ENCODE assay signal across 14 cellular contexts in genomic region chr4:10090467-10091250, GRCh38. TPM values are rescaled to one million over a fixed set of nuclear protein-coding genes. Genes with fewer than 3 reads are reported as not detected.
DNase-seq lines count a peak whose midpoint lies in the region; ATAC-seq, FAIRE-seq and TF ChIP-seq lines count a peak whose summit lies in the region.
"Had no signal": no experiment of that assay in that cellular context is flagged by ENCODE, and none has a peak within 500 bp of the region (broad histone marks: within the 10 kb centered on the region; RNA-seq: fewer than 3 reads in every experiment).

No MANE protein-coding gene starts in this region.

- no peak for FAIRE-seq in GM12878 (lab: Jason Lieb, UNC)
- FAIRE-seq: HTR-8/SVneo had no signal

- H3K36me3 ChIP-seq in GM12878 (ENCODE audit: control insufficient read depth in 2 of 2, insufficient read depth in 2 of 2, low read length in 1 of 2) (peaks cover 68 to 84% of the 10 kb centered on the region in 2 experiments), muscle layer of duodenum (ENCODE audit: control insufficient read depth in 1 of 2, insufficient read depth in 2 of 2, low read length in 2 of 2) (peaks cover 66 to 77% of the 10 kb centered on the region in 2 donors), aorta (ENCODE audit: control insufficient read depth in 1 of 2, insufficient read depth in 2 of 2, low read length in 1 of 2) (peaks cover 3 to 21% of the 10 kb centered on the region in 2 donors)

- peaks cover 9% of the 10 kb centered on the region for H4K20me1 ChIP-seq in GM12878 (ENCODE audit: control insufficient read depth, insufficient read depth)

- H3K27ac ChIP-seq in GM12878 (ENCODE audit: control insufficient read depth, insufficient read depth): no peak overlapping the region
- peak overlapping the region; percentile 28 for H3K27ac ChIP-seq in muscle layer of duodenum (ENCODE audit: low read length)
- H3K27ac ChIP-seq in aorta (ENCODE audit: low read depth in 1 of 2, low read length in 2 of 2): no peak overlapping the region

- no peaks in the 10 kb centered on the region for H3K27me3 ChIP-seq in GM12878 (replicated peaks in 1 of 2; ENCODE audit: control insufficient read depth in 2 of 2, insufficient read depth in 2 of 2, low read length in 1 of 2)
- no peaks in the 10 kb centered on the region for H3K27me3 ChIP-seq in muscle layer of duodenum (ENCODE audit: low read depth, low read length)
- no peaks in the 10 kb centered on the region for H3K27me3 ChIP-seq in aorta (ENCODE audit: control insufficient read depth in 1 of 2, insufficient read depth in 2 of 2, low read length in 1 of 2)
- H3K27me3 ChIP-seq: left lung had no signal

- BruUV-seq in GM12878 (replicated peaks; lab: Mats Ljungman, UMichigan): TSS peak; percentile 4

- CTCF ChIA-PET in GM12878 (lab: Yijun Ruan, JAX): interaction anchor here (1.2 to 1.4 kb wide), 2 partner anchors 14 to 67 kb away, joined by 3 to 4 read pairs; no protein-coding TSS in a partner anchor

- intact Hi-C loops in Right ventricle myocardium inferior (cut with DNase I): no loop called here
- intact Hi-C loops in cardiac septum (cut with DNase I): no loop called here
- intact Hi-C loops in GM12878 (cut with micrococcal nuclease; ENCODE audit: unreplicated experiment): no loop called here
- intact Hi-C loops in aorta (cut with DNase I): no loop called here

- H3K4me3 ChIP-seq in GM12878: no peak overlapping the region
- no peak overlapping the region for H3K4me3 ChIP-seq in muscle layer of duodenum (ENCODE audit: low read depth in 1 of 2, low read length in 2 of 2)
- H3K4me3 ChIP-seq in aorta (ENCODE audit: low read length in 2 of 2): no peak overlapping the region
- H3K4me3 ChIP-seq: left lung, thoracic aorta had no signal

- no peak overlapping the region for H2AFZ ChIP-seq in GM12878 (ENCODE audit: control insufficient read depth, low read depth, low read length)

- H3K4me1 ChIP-seq in GM12878 (ENCODE audit: control insufficient read depth, insufficient read depth, low read length) (peaks cover 22% of the 10 kb centered on the region), muscle layer of duodenum (ENCODE audit: control insufficient read depth in 1 of 2, insufficient read depth in 2 of 2, low read length in 2 of 2) (peaks cover 18 to 47% of the 10 kb centered on the region in 2 donors), aorta (ENCODE audit: control insufficient read depth in 1 of 2, insufficient read depth in 2 of 2, low read length in 2 of 2) (no peaks in the 10 kb centered on the region)

- POLR2A ChIA-PET in GM12878 (lab: Charles Lee): interaction anchor here (0.7 kb wide), 1 partner anchor 14 kb away, joined by 3 read pairs; no protein-coding TSS in a partner anchor

- peak; percentile 56 for TF ChIP-seq POLR2A in GM12878 (IDR thresholded peaks at IDR 0.05; ENCODE audit: low read depth, low read length)

- no peak overlapping the region for H3K9ac ChIP-seq in GM12878 (ENCODE audit: control insufficient read depth, insufficient read depth, low read length)

- H3K4me2 ChIP-seq in GM12878 (ENCODE audit: control insufficient read depth, insufficient read depth): no peak overlapping the region

- TF ChIP-seq RAD21 in GM12878 (IDR thresholded peaks at IDR 0.05; ENCODE audit: insufficient read depth, low read depth, low read length): no peak

- H3K9me3 ChIP-seq in GM12878 (replicated peaks; ENCODE audit: control insufficient read depth, insufficient read depth, low read length) (no peaks in the 10 kb centered on the region), muscle layer of duodenum (ENCODE audit: control insufficient read depth in 1 of 2, low read length in 2 of 2) (no peaks in the 10 kb centered on the region), aorta (ENCODE audit: control insufficient read depth, low read length) (no peaks in the 10 kb centered on the region)
- H3K9me3 ChIP-seq: left lung, thoracic aorta had no signal

- no peak for TF ChIP-seq CTCF in GM12878 (IDR thresholded peaks at IDR 0.05 in 2 of 3, conservative IDR thresholded peaks at IDR 0.05 in 1 of 3; ENCODE audit: control insufficient read depth in 2 of 3, extremely low read depth in 1 of 3, insufficient read depth in 1 of 3, low read depth in 3 of 3, low read length in 3 of 3)

- no peak for ATAC-seq in Right ventricle myocardium inferior
- ATAC-seq in GM12878: no peak
- no peak for ATAC-seq in aorta (ENCODE audit: low FRiP score)
- ATAC-seq: esophagus mucosa, left lung had no signal

- in situ Hi-C loops in GM12878 (cut with MboI): no loop called here

- RAD21 ChIA-PET in GM12878 (lab: Charles Lee; ENCODE audit: unreplicated experiment): no interaction called here

- no peak for TF ChIP-seq EP300 in GM12878 (IDR thresholded peaks at IDR 0.05; ENCODE audit: borderline replicate concordance in 1 of 2, control insufficient read depth in 1 of 2, low read depth in 2 of 2, low read length in 2 of 2)

- 93% methylated on average over 21 of the region's 21 CpGs for WGBS in GM12878 (ENCODE audit: insufficient coverage, insufficient replicate concordance, low lambda C conversion rate, missing lambda C conversion rate)
- WGBS in aorta, 2 donors: 83 to 85% methylated on average over 21 of the region's 21 CpGs

- DNase-seq in Right ventricle myocardium inferior (ENCODE audit: missing footprints) (peak; percentile 41), cardiac septum (ENCODE audit: low spot score) (no peak), GM12878 (ENCODE audit: low read depth, low spot score) (no peak), aorta (peak; percentile 38 to 65), SHP77 treated with DMSO at 0.1 percent for 48 hours (lab: John Stamatoyannopoulos, UW) (no peak), NCI-H2196 (lab: John Stamatoyannopoulos, UW; ENCODE audit: unreplicated experiment) (no peak), NCI-H82 (lab: John Stamatoyannopoulos, UW) (no peak)
- DNase-seq: NCI-H2171 treated with DMSO at 0.1 percent for 48 hours, nucleus accumbens had no signal

- peaks cover 39% of the 10 kb centered on the region for H3K79me2 ChIP-seq in GM12878 (ENCODE audit: control insufficient read depth, insufficient read depth, low read length)

- SMC1A ChIA-PET in GM12878 (lab: Charles Lee; ENCODE audit: uncharacterized antibody, unreplicated experiment): no interaction called here

TF ChIP-seq in GM12878, 131 proteins besides CTCF, POLR2A, EP300 and RAD21:
- TF ChIP-seq, protein P1, sequence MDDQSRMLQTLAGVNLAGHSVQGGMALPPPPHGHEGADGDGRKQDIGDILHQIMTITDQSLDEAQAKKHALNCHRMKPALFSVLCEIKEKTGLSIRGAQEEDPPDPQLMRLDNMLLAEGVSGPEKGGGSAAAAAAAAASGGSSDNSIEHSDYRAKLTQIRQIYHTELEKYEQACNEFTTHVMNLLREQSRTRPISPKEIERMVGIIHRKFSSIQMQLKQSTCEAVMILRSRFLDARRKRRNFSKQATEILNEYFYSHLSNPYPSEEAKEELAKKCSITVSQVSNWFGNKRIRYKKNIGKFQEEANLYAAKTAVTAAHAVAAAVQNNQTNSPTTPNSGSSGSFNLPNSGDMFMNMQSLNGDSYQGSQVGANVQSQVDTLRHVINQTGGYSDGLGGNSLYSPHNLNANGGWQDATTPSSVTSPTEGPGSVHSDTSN (IDR thresholded peaks at IDR 0.05; ENCODE audit: insufficient replicate concordance, low read depth, low read length): no peak
- TF ChIP-seq SPI1 (IDR thresholded peaks at IDR 0.05; ENCODE audit: borderline replicate concordance, insufficient read depth, low read depth, low read length) (no peak), CEBPB (IDR thresholded peaks at IDR 0.05; ENCODE audit: borderline replicate concordance in 1 of 2, low read depth in 2 of 2, low read length in 2 of 2) (no peak), NR2C2 (IDR thresholded peaks at IDR 0.05; ENCODE audit: borderline replicate concordance, control insufficient read depth, insufficient read length, low read depth) (no peak), ZNF207 (IDR thresholded peaks at IDR 0.05; ENCODE audit: borderline replicate concordance) (no peak), BHLHE40 (IDR thresholded peaks at IDR 0.05; ENCODE audit: borderline replicate concordance in 1 of 2, low read depth in 2 of 2, low read length in 1 of 2) (no peak), RCOR1 (conservative IDR thresholded peaks at IDR 0.05; ENCODE audit: low read depth, low read length) (no peak)
- TF ChIP-seq, protein P2, sequence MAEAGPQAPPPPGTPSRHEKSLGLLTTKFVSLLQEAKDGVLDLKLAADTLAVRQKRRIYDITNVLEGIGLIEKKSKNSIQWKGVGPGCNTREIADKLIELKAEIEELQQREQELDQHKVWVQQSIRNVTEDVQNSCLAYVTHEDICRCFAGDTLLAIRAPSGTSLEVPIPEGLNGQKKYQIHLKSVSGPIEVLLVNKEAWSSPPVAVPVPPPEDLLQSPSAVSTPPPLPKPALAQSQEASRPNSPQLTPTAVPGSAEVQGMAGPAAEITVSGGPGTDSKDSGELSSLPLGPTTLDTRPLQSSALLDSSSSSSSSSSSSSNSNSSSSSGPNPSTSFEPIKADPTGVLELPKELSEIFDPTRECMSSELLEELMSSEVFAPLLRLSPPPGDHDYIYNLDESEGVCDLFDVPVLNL (IDR thresholded peaks at IDR 0.05; ENCODE audit: low read depth, low read length): no peak

RNA-seq across cellular contexts. Expression of gene WDR1, which starts 25.9 kb away (rescaled TPM):
- total RNA-seq in Right ventricle myocardium inferior: 210 TPM
- 245 TPM for total RNA-seq in cardiac septum
- 70.7 and 75.4 TPM in 2 replicates for total RNA-seq in GM12878 (2013; cell fraction: nucleolus; rRNA removed)
- total RNA-seq in GM12878 (2014; rRNA removed): 250 and 290 TPM in 2 replicates
- 202 and 221 TPM in 2 replicates for total RNA-seq in GM12878 (2014; rRNA removed; fragmentation: Illumina TruSeq; extraction: Trizol)
- total RNA-seq in GM12878 (2021): 397 and 420 TPM in 2 replicates
- 99.8 TPM for polyA plus RNA-seq in GM12878 (2011; ENCODE audit: low read depth)
- 297 and 322 TPM in 2 replicates for polyA plus RNA-seq in GM12878 (2011; rRNA removed)
- 401 and 501 TPM in 2 replicates for polyA plus RNA-seq in GM12878 (2011; cell fraction: cytosol; rRNA removed)
- polyA plus RNA-seq in GM12878 (2011; cell fraction: nucleus; rRNA removed): 291 and 412 TPM in 2 replicates
- polyA plus RNA-seq in GM12878 (2012): 164 and 182 TPM in 2 replicates
- 289 and 325 TPM in 2 replicates for polyA plus RNA-seq in GM12878 (2014; fragmentation: Illumina TruSeq; extraction: Trizol)
- 10 to 100 TPM; 28.5 to 57.1 TPM for polyA plus RNA-seq in GM12878 (2014; fragmentation: Nextera tagmentation; extraction: Ambion mirVana)
- 276 and 292 TPM in 2 replicates for polyA plus RNA-seq in GM12878 (2014; rRNA removed)
- 100 to 1,000 TPM; 334 to 348 TPM for polyA plus RNA-seq in GM12878 (2016; fragmentation: Nextera tagmentation; extraction: Ambion mirVana)
- polyA minus RNA-seq in GM12878 (2011; rRNA and poly(A)+ RNA removed): 278 and 351 TPM in 2 replicates
- polyA minus RNA-seq in GM12878 (2011; cell fraction: cytosol; rRNA and poly(A)+ RNA removed): 100.0 and 127 TPM in 2 replicates
- 60.9 and 119 TPM in 2 replicates for polyA minus RNA-seq in GM12878 (2011; cell fraction: nucleus; rRNA and poly(A)+ RNA removed)
- 100 to 1,000 TPM; 339 to 593 TPM for total RNA-seq in aorta
- 100 to 1,000 TPM; 159 to 207 TPM for polyA plus RNA-seq in aorta

Comparison
In these comparisons a context has a peak if more than half of its experiments do, and no peak if none do; other contexts are left out.
1. DNase-seq: peak in Right ventricle myocardium inferior (single experiment) and aorta (2 of 2); none in cardiac septum (single experiment), GM12878 (single experiment), SHP77 treated with DMSO at 0.1 percent for 48 hours (single experiment), NCI-H2196 (single experiment) and NCI-H82 (single experiment).